29 cellular contexts compared by ENCODE assay signal in the genomic region with DNA sequence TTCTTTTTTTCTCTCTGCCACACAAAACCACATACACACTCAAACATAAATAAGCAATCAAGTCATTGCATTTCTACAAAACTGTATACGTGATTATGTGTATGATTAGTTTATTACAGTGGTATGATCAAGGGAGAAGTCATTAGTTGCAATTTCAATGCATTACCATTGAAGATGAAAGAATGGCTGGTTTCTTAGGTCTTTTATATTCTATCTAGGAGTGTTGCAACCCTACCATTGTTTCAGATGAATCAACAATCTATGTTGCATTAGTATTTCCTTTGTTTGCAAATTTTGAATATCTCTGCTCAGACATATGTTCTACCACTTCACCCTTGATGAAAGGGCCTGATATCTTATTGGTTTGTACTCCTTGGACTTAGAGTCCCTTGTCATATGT. TPM values are rescaled to one million over a fixed set of nuclear protein-coding genes. Genes with fewer than 3 reads are reported as not detected.
DNase-seq lines count a peak whose midpoint lies in the region; ATAC-seq and TF ChIP-seq lines count a peak whose summit lies in the region.
"Had no signal": no experiment of that assay in that cellular context is flagged by ENCODE, and none has a peak within 500 bp of the region (broad histone marks: within the 10 kb centered on the region; RNA-seq: fewer than 3 reads in every experiment).

No MANE protein-coding gene starts in this region.

- H3K27ac ChIP-seq in left ventricle myocardium inferior (replicated peaks), result peak overlapping the region; percentile 77
- peak overlapping the region; percentile 4 to 57 for H3K27ac ChIP-seq in left lung
- H3K27ac ChIP-seq in caudate nucleus (ENCODE audit: low read depth, low read length), result no peak overlapping the region
- H3K27ac ChIP-seq: uterus had no signal

- H3K9me3 ChIP-seq in left ventricle myocardium inferior (replicated peaks) (no peaks in the 10 kb centered on the region), left lung (no peaks in the 10 kb centered on the region)
- H3K9me3 ChIP-seq: prostate gland, sigmoid colon, uterus had no signal

- H3K4me3 ChIP-seq in left ventricle myocardium inferior (no peak overlapping the region), left lung (no peak overlapping the region)
- H3K4me3 ChIP-seq: prostate gland, sigmoid colon, uterus had no signal

- peaks cover 59% of the 10 kb centered on the region for H3K4me1 ChIP-seq in left ventricle myocardium inferior
- H3K4me1 ChIP-seq in left lung, result peaks cover 13 to 64% of the 10 kb centered on the region in 2 donors
- H3K4me1 ChIP-seq: uterus had no signal

- H3K27me3 ChIP-seq in left ventricle myocardium inferior (ENCODE audit: low read depth) (no peaks in the 10 kb centered on the region), left lung (no peaks in the 10 kb centered on the region)
- H3K27me3 ChIP-seq: sigmoid colon, uterus had no signal

- in situ Hi-C loops in GM13976 (cut with MboI; ENCODE audit: low sequenced_read_pairs, unreplicated experiment), result no loop called here

- H3K36me3 ChIP-seq in left ventricle myocardium inferior (peaks cover 5% of the 10 kb centered on the region), left lung (peaks cover 0 to 14% of the 10 kb centered on the region in 2 donors)
- H3K36me3 ChIP-seq: prostate gland, sigmoid colon, uterus had no signal

- no peak for ATAC-seq in left ventricle myocardium superior
- ATAC-seq in left lung, result no peak
- ATAC-seq in GM19467 (IDR thresholded peaks at IDR 0.05; ENCODE audit: unreplicated experiment), result no peak
- ATAC-seq: activated CD8-positive, alpha-beta T cell treated with anti-CD3 and anti-CD28 coated beads for 36 hours; activated T-helper 17 cell treated with anti-CD3 and anti-CD28 coated beads, Interleukin-2, amount 50 U/mL, for 72 hours; stimulated activated memory B cell treated with anti-CD40 and anti-IgM and Interleukin-4, amounts not matched to agents 10 μg/mL and 1 μg/mL and 100 μg/mL, for 72 hours; T-helper 17 cell had no signal

- DNase-seq in left ventricle myocardium inferior, result no peak
- DNase-seq in left ventricle myocardium superior, result no peak
- DNase-seq in dermis blood vessel endothelial cell, result peak; percentile 44
- no peak for DNase-seq in left lung
- no peak for DNase-seq in caudate nucleus (lab: John Stamatoyannopoulos, UW)
- DNase-seq in GM13976 (ENCODE audit: low spot score), result no peak
- no peak for DNase-seq in NCI-H345 treated with DMSO at 0.1 percent for 48 hours (lab: John Stamatoyannopoulos, UW; ENCODE audit: unreplicated experiment)
- DNase-seq: 8988T; activated CD4-positive, CD25-positive, alpha-beta regulatory T cell treated with anti-CD3 and anti-CD28 coated beads, Interleukin-2, amount 50 U/mL, for 72 hours; activated CD8-positive, alpha-beta T cell treated with anti-CD3 and anti-CD28 coated beads for 36 hours; AML-193; CD4-positive, alpha-beta T cell; cortex of kidney; DMS 273 treated with DMSO at 0.1 percent for 48 hours; endodermal cell; head of caudate nucleus; mesenchymal stem cell; NCI-H1092 treated with DMSO at 0.1 percent for 48 hours; NCI-H1930; NCI-H774; sigmoid colon; stimulated activated CD4-positive, alpha-beta T cell treated with anti-CD3 and anti-CD28 coated beads, Interleukin-4, amount 100 ng/mL, for 4 hours; T-helper 17 cell; uterus had no signal

- intact Hi-C loops in left ventricle myocardium inferior (cut with micrococcal nuclease), result no loop called here
- intact Hi-C loops in left ventricle myocardium superior (cut with micrococcal nuclease), result no loop called here
- intact Hi-C loops in left lung (cut with DNase I), result no loop called here

- TF ChIP-seq CTCF in left ventricle myocardium inferior (IDR thresholded peaks at IDR 0.05; ENCODE audit: borderline replicate concordance) (no peak), left lung (IDR thresholded peaks at IDR 0.05) (no peak), GM13976 (IDR thresholded peaks at IDR 0.05; ENCODE audit: borderline replicate concordance, control extremely low read depth, extremely low read depth, insufficient read depth, missing control alignments) (no peak)

RNA-seq across cellular contexts. Expression of a gene that starts 6.9 kb away (rescaled TPM):
- 34.5 TPM for total RNA-seq in left ventricle myocardium inferior
- 39.6 TPM for total RNA-seq in left ventricle myocardium superior
- total RNA-seq in dermis blood vessel endothelial cell, result 60.6 and 67.4 TPM in 2 replicates
- 100 to 1,000 TPM; 147 to 159 TPM for total RNA-seq in left lung
- total RNA-seq: activated T-helper 17 cell treated with anti-CD3 and anti-CD28 coated beads, Interleukin-2, amount 50 U/mL, for 72 hours; CD4-positive, alpha-beta T cell; myocyte had no signal
